ENCODE assay signal across 8 cellular contexts in genomic region chr11:118610773-118611432, GRCh38. TPM values are rescaled to one million over a fixed set of nuclear protein-coding genes. Genes with fewer than 3 reads are reported as not detected.
DNase-seq lines count a peak whose midpoint lies in the region; ATAC-seq, FAIRE-seq and TF ChIP-seq lines count a peak whose summit lies in the region.

No MANE protein-coding gene starts in this region.

- no peak overlapping the region for H2BK120ac ChIP-seq in H9 (ENCODE audit: low read depth, low read length, poor library complexity, severe bottlenecking)

- peaks cover 0 to 4% (median 0%) of the 10 kb centered on the region in 3 experiments; a peak in 3 of 7 replicates for H3K36me3 Mint-ChIP-seq in H9 (ENCODE audit: insufficient read depth in 1 of 3, low read depth in 3 of 3)

- no peak overlapping the region for H2BK12ac ChIP-seq in H9 (ENCODE audit: insufficient read length, low read depth, low read length)

- H3K79me1 ChIP-seq in H9 (ENCODE audit: insufficient read depth, low read depth, low read length, poor library complexity, severe bottlenecking) = no peaks in the 10 kb centered on the region

- no peak overlapping the region for H2BK20ac ChIP-seq in H9 (ENCODE audit: low read depth, low read length, poor library complexity, severe bottlenecking)

- no peaks in the 10 kb centered on the region for H3K79me2 ChIP-seq in H9 (ENCODE audit: insufficient read depth, low read length)

- TF ChIP-seq CTCF in H9 (conservative IDR thresholded peaks at IDR 0.05) (peak; percentile 98), omental fat pad (IDR thresholded peaks at IDR 0.05) (peak in 2 of 3 donors; percentile 13 to 33)

- H3K18ac ChIP-seq in H9 (ENCODE audit: insufficient read length, low read depth, low read length) = no peak overlapping the region

- H3K23me2 ChIP-seq in H9 (ENCODE audit: insufficient read length, low read depth, low read length, poor library complexity, severe bottlenecking) = peaks cover 16% of the 10 kb centered on the region

- no peak overlapping the region for H3T11ph ChIP-seq in H9 (ENCODE audit: low read length)

- DNase-seq in C1 segment of cervical spinal cord (lab: John Stamatoyannopoulos, UW) (peak in 11 of 14 donors; percentile 17 to 73 (median 44)), H9 (peak; percentile 95), OCI-M2 (lab: John Stamatoyannopoulos, UW; ENCODE audit: unreplicated experiment) (peak; percentile 14), activated gamma-delta T cell treated with Interleukin-2 at 50 U/mL for 16 hours (peak; percentile 86), frontal cortex (ENCODE audit: low spot score in 2 of 2) (peak; percentile 53 to 56), omental fat pad (ENCODE audit: low spot score) (peak; percentile 85), superior temporal gyrus (ENCODE audit: extremely low spot score) (peak; percentile 76)

- H3K14ac ChIP-seq in H9 (ENCODE audit: insufficient read depth, low read length) = no peak overlapping the region

- no peak overlapping the region for H3K27ac ChIP-seq in H9 (ENCODE audit: insufficient read length, low read depth, low read length)

- peaks cover 63% of the 10 kb centered on the region for H3K27me3 Mint-ChIP-seq in H9 (ENCODE audit: low read depth)

- H3K4me3 Mint-ChIP-seq in H9 = peak overlapping the region; percentile 38 to 70; a peak in 4 of 5 replicates

- H3K9me3 ChIP-seq in H9 (ENCODE audit: control insufficient read depth, low read depth, low read length) = no peaks in the 10 kb centered on the region

- H4K5ac ChIP-seq in H9 (ENCODE audit: insufficient read length, low read depth, low read length) = no peak overlapping the region

- no peak overlapping the region for H4K8ac ChIP-seq in H9 (replicated peaks; ENCODE audit: insufficient read length, low read depth, low read length)

- H3K9me3 Mint-ChIP-seq in H9 = peaks cover 0 to 6% of the 10 kb centered on the region in 2 experiments; a peak in 4 of 5 replicates

- no peak overlapping the region for H3K23ac ChIP-seq in H9 (ENCODE audit: insufficient read length, low read depth, low read length)

- 100% methylated on average over 2 of the region's 54 CpGs for WGBS in H9 (ENCODE audit: extremely low coverage, insufficient read length, low lambda C conversion rate)

- H3K4me2 ChIP-seq in H9 (ENCODE audit: insufficient read depth, insufficient read length, low read length) = peak overlapping the region; percentile 77

- H2BK15ac ChIP-seq in H9 (ENCODE audit: low read depth, low read length) = no peak overlapping the region

- no peak for FAIRE-seq in frontal cortex (lab: Jason Lieb, UNC)

- H3K27ac Mint-ChIP-seq in H9 = no peak overlapping the region

- H3K4me1 Mint-ChIP-seq in H9 = peaks cover 64 to 69% of the 10 kb centered on the region in 2 experiments

- no peak overlapping the region for H3K9ac ChIP-seq in H9 (ENCODE audit: extremely low read depth, insufficient read length, low read length)

- no peaks in the 10 kb centered on the region for H4K20me1 ChIP-seq in H9 (ENCODE audit: control insufficient read depth, insufficient read depth, insufficient read length)

- H2BK5ac ChIP-seq in H9 (ENCODE audit: insufficient read length, low read length) = no peak overlapping the region

- H3K56ac ChIP-seq in H9 (ENCODE audit: insufficient read length, low read depth, low read length) = no peak overlapping the region

- H3K27me3 ChIP-seq in H9 (ENCODE audit: insufficient read depth, low read length) = peaks cover 45% of the 10 kb centered on the region

- peaks cover 12% of the 10 kb centered on the region for H3K4me1 ChIP-seq in H9 (ENCODE audit: insufficient read depth, low read length)

- H2AK5ac ChIP-seq in H9 (ENCODE audit: insufficient read length, low read length) = no peak overlapping the region

- no peak overlapping the region for H4K91ac ChIP-seq in H9 (ENCODE audit: insufficient read length, low read depth, low read length)

- H2AFZ ChIP-seq in H9 (ENCODE audit: low read length) = no peak overlapping the region

- no peak overlapping the region for H3K4ac ChIP-seq in H9 (ENCODE audit: low read depth, low read length)

- ATAC-seq in omental fat pad (ENCODE audit: low FRiP score) = peak; percentile 43
- ATAC-seq in HG03439 (IDR thresholded peaks at IDR 0.05; ENCODE audit: unreplicated experiment) = no peak

RNA-seq across cellular contexts. Expression of gene PHLDB1, which starts 3.5 kb away (rescaled TPM):
- total RNA-seq in H9 (2021) (55.7 and 56.0 TPM in 2 replicates), frontal cortex (53.8 TPM), omental fat pad (100 to 1,000 TPM; 163 to 363 (median 245) TPM)

RNA-seq across cellular contexts. Expression of gene ARCN1, which starts 38.7 kb away (rescaled TPM):
- total RNA-seq in H9 (2021) (152 TPM in 2 replicates), frontal cortex (71.3 TPM), omental fat pad (100 to 1,000 TPM in 3 of 4 donors, 10 to 100 TPM in 1; 89.7 to 135 (median 117) TPM)

RNA-seq across cellular contexts. Expression of gene IFT46, which starts 45.2 kb away (rescaled TPM):
- total RNA-seq in H9 (2021) (10.3 and 11.5 TPM in 2 replicates), frontal cortex (69.7 TPM), omental fat pad (10 to 100 TPM; 18.1 to 31.4 (median 21.7) TPM)

Comparison
In these comparisons a context has a peak if more than half of its experiments do, and no peak if none do; other contexts are left out.
1. DNase-seq: peak in every context shown above with its lines; median percentile 95 in H9; 86 in activated gamma-delta T cell treated with Interleukin-2 at 50 U/mL for 16 hours; 85 in omental fat pad; 76 in superior temporal gyrus; 54 in frontal cortex; 44 in C1 segment of cervical spinal cord; 14 in OCI-M2.